22 cellular contexts compared by ENCODE assay signal in the genomic region with DNA sequence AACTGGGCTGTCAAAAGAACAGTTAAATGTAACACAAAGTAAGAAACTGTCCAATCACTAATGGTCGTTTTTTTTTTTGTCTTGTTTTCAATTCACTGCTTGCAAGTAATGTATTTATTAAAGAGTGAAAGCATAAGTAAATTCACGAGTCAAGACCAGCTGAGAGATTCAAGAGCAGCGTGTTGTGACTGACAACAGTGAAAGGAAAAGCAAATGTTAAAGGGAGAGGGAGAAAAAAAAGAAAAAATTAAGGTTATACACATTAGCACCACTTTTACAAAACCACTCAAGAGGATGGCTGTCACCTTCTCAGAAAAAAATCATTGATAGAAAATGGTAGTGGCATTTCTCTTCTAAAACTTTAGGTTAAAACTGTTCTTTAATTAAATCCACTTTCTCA. TPM values are rescaled to one million over a fixed set of nuclear protein-coding genes. Genes with fewer than 3 reads are reported as not detected.
DNase-seq lines count a peak whose midpoint lies in the region; ATAC-seq and TF ChIP-seq lines count a peak whose summit lies in the region.
"Had no signal": no experiment of that assay in that cellular context is flagged by ENCODE, and none has a peak within 500 bp of the region (broad histone marks: within the 10 kb centered on the region; RNA-seq: fewer than 3 reads in every experiment).

No MANE protein-coding gene starts in this region.

- H3K4me1 ChIP-seq in GM23248 (ENCODE audit: insufficient read depth) = peaks cover 28% of the 10 kb centered on the region
- no peaks in the 10 kb centered on the region for H3K4me1 ChIP-seq in PC-9 (replicated peaks; ENCODE audit: insufficient read depth)

- H3K36me3 Mint-ChIP-seq in T-helper 17 cell (ENCODE audit: low read depth) (peaks cover 2% of the 10 kb centered on the region), progenitor cell of endocrine pancreas (ENCODE audit: insufficient read depth) (peaks cover 8% of the 10 kb centered on the region)

- CTCF ChIA-PET in PC-9 (lab: Charles Lee) = no interaction called here
- CTCF ChIA-PET in HEK293T (lab: Yijun Ruan, JAX) = no interaction called here

- peaks cover 31% of the 10 kb centered on the region for H3K4me1 Mint-ChIP-seq in T-helper 17 cell
- peaks cover 24% of the 10 kb centered on the region for H3K4me1 Mint-ChIP-seq in progenitor cell of endocrine pancreas (ENCODE audit: low read depth)

- H3K36me3 ChIP-seq in GM23248 (ENCODE audit: low read depth) = peaks cover 7% of the 10 kb centered on the region; the same call in 1 of the 2 replicates
- H3K36me3 ChIP-seq in PC-9 (ENCODE audit: low read depth) = 0 out of 2 replicates have a peak, but pooled peaks cover 8% of the 10 kb centered on the region

- DNase-seq in GM23248 = no peak
- DNase-seq in T-helper 17 cell = no peak
- peak; percentile 12 for DNase-seq in fibroblast of peridontal ligament (ENCODE audit: extremely low read depth)
- no peak for DNase-seq in progenitor cell of endocrine pancreas (ENCODE audit: low spot score, unreplicated experiment)
- DNase-seq in NCI-H446 (lab: John Stamatoyannopoulos, UW) = no peak
- no peak for DNase-seq in PC-9
- DNase-seq in HEK293T (ENCODE audit: extremely low spot score) = no peak
- DNase-seq in stimulated activated CD4-positive, alpha-beta T cell treated with anti-CD3 and anti-CD28 coated beads, Interleukin-15, amount 100 ng/mL, for 24 hours = no peak
- DNase-seq: activated CD8-positive, alpha-beta T cell treated with anti-CD3 and anti-CD28 coated beads for 36 hours; COR-L47; cortex of kidney; kidney glomerular epithelial cell; MG63; naive thymus-derived CD8-positive, alpha-beta T cell; NCI-H146; NCI-H2171; SIG-M5; T-helper 2 cell; WERI-Rb-1 had no signal

- H3K9me2 ChIP-seq in GM23248 (ENCODE audit: insufficient read depth) = no peaks in the 10 kb centered on the region
- no peaks in the 10 kb centered on the region for H3K9me2 ChIP-seq in PC-9 (ENCODE audit: insufficient read depth)

- H3K4me2 ChIP-seq in GM23248 (ENCODE audit: unreplicated experiment) = no peak overlapping the region
- no peak overlapping the region for H3K4me2 ChIP-seq in PC-9

- TF ChIP-seq CTCF in progenitor cell of endocrine pancreas (IDR thresholded peaks at IDR 0.05; ENCODE audit: unreplicated experiment) = no peak
- no peak for TF ChIP-seq CTCF in PC-9 (conservative IDR thresholded peaks at IDR 0.05)

- H3K27me3 ChIP-seq in GM23248 (replicated peaks; ENCODE audit: insufficient read depth) = no peaks in the 10 kb centered on the region
- no peaks in the 10 kb centered on the region for H3K27me3 ChIP-seq in PC-9 (ENCODE audit: insufficient read depth, low read depth)
- H3K27me3 ChIP-seq: MG63, tibial nerve had no signal

- no peak overlapping the region for H2AFZ ChIP-seq in GM23248
- H2AFZ ChIP-seq in PC-9 = no peak overlapping the region

- no peaks in the 10 kb centered on the region for H3K9me3 Mint-ChIP-seq in progenitor cell of endocrine pancreas (ENCODE audit: low read depth)
- H3K9me3 Mint-ChIP-seq: activated CD8-positive, alpha-beta T cell treated with anti-CD3 and anti-CD28 coated beads for 36 hours; naive thymus-derived CD8-positive, alpha-beta T cell had no signal

- 0 out of 2 replicates have a peak overlapping the region, but pooled peaks have one; percentile 11 for H3K4me3 ChIP-seq in GM23248
- H3K4me3 ChIP-seq in PC-9 = no peak overlapping the region
- H3K4me3 ChIP-seq: MG63, tibial nerve had no signal

- in situ Hi-C loops in GM23248 (cut with MboI) = no loop called here

- H3K27me3 Mint-ChIP-seq in T-helper 17 cell (no peaks in the 10 kb centered on the region), progenitor cell of endocrine pancreas (no peaks in the 10 kb centered on the region)
- H3K27me3 Mint-ChIP-seq: activated CD8-positive, alpha-beta T cell treated with anti-CD3 and anti-CD28 coated beads for 36 hours; activated naive CD8-positive, alpha-beta T cell; naive thymus-derived CD8-positive, alpha-beta T cell had no signal

- H4K20me1 ChIP-seq in GM23248 (ENCODE audit: insufficient read depth) (no peaks in the 10 kb centered on the region), PC-9 (ENCODE audit: insufficient read depth) (peaks cover 40% of the 10 kb centered on the region)

- H3F3A ChIP-seq in GM23248 (ENCODE audit: insufficient read depth) = peaks cover 20% of the 10 kb centered on the region; the same call in 1 of the 2 replicates
- peaks cover 10% of the 10 kb centered on the region for H3F3A ChIP-seq in PC-9 (ENCODE audit: insufficient read depth, low read depth)

- intact Hi-C loops in PC-9 (cut with micrococcal nuclease; ENCODE audit: unreplicated experiment) = no loop called here

- POLR2A ChIA-PET in PC-9 (lab: Charles Lee; ENCODE audit: unreplicated experiment) = no interaction called here
- POLR2A ChIA-PET in HEK293T (lab: Yijun Ruan, JAX) = no interaction called here

- H3K4me3 Mint-ChIP-seq in T-helper 17 cell (peak overlapping the region; percentile 63), progenitor cell of endocrine pancreas (ENCODE audit: low read depth) (no peak overlapping the region)
- H3K4me3 Mint-ChIP-seq: activated CD8-positive, alpha-beta T cell treated with anti-CD3 and anti-CD28 coated beads for 36 hours; activated naive CD8-positive, alpha-beta T cell had no signal

- no peak overlapping the region for H3K27ac ChIP-seq in GM23248
- H3K27ac ChIP-seq in PC-9 = no peak overlapping the region
- H3K27ac ChIP-seq: HL-60, tibial nerve, WERI-Rb-1 had no signal

- BruUV-seq in PC-9 (replicated peaks; lab: Mats Ljungman, UMichigan) = no TSS peak

- no peak for ATAC-seq in T-helper 17 cell
- ATAC-seq: activated CD8-positive, alpha-beta T cell treated with anti-CD3 and anti-CD28 coated beads for 36 hours; naive thymus-derived CD8-positive, alpha-beta T cell had no signal

- H3K27ac Mint-ChIP-seq in T-helper 17 cell (peak overlapping the region; percentile 53), progenitor cell of endocrine pancreas (peak overlapping the region; percentile 94)
- H3K27ac Mint-ChIP-seq: activated CD8-positive, alpha-beta T cell treated with anti-CD3 and anti-CD28 coated beads for 36 hours had no signal

- no peak overlapping the region for H3K9ac ChIP-seq in GM23248

- no peaks in the 10 kb centered on the region for H3K9me3 ChIP-seq in GM23248 (ENCODE audit: low read depth)
- no peaks in the 10 kb centered on the region for H3K9me3 ChIP-seq in T-helper 17 cell (ENCODE audit: control insufficient read depth, low read length, poor library complexity, severe bottlenecking)
- no peaks in the 10 kb centered on the region for H3K9me3 ChIP-seq in PC-9 (ENCODE audit: insufficient read depth, low read depth)
- H3K9me3 ChIP-seq: MG63, tibial nerve had no signal

- H3K79me2 ChIP-seq in GM23248 (ENCODE audit: insufficient read depth) = peaks cover 90% of the 10 kb centered on the region
- peaks cover 55% of the 10 kb centered on the region for H3K79me2 ChIP-seq in PC-9 (ENCODE audit: low read depth)

- WGBS in GM23248 (ENCODE audit: low coverage in 1 of 2, low lambda C conversion rate in 2 of 2, missing lambda C conversion rate in 2 of 2), 2 experiments = 45 to 52% methylated on average over 3 of the region's 3 CpGs

TF ChIP-seq in HEK293T, 16 proteins besides CTCF, POLR2A, EP300 and RAD21:
- no peak for TF ChIP-seq LEF1 (IDR thresholded peaks at IDR 0.05; ENCODE audit: borderline replicate concordance)
- no peak for TF ChIP-seq L3MBTL2 (conservative IDR thresholded peaks at IDR 0.05)
- TF ChIP-seq HDGF (IDR thresholded peaks at IDR 0.05; ENCODE audit: borderline replicate concordance) = no peak
- TF ChIP-seq, protein P1, sequence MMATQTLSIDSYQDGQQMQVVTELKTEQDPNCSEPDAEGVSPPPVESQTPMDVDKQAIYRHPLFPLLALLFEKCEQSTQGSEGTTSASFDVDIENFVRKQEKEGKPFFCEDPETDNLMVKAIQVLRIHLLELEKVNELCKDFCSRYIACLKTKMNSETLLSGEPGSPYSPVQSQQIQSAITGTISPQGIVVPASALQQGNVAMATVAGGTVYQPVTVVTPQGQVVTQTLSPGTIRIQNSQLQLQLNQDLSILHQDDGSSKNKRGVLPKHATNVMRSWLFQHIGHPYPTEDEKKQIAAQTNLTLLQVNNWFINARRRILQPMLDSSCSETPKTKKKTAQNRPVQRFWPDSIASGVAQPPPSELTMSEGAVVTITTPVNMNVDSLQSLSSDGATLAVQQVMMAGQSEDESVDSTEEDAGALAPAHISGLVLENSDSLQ (IDR thresholded peaks at IDR 0.05) = no peak
- TF ChIP-seq ZNF384 (IDR thresholded peaks at IDR 0.05) = no peak
- TF ChIP-seq SUZ12 (IDR thresholded peaks at IDR 0.05) = no peak
- TF ChIP-seq NFRKB (IDR thresholded peaks at IDR 0.05) = no peak
- TF ChIP-seq FOXA1 (IDR thresholded peaks at IDR 0.05) = no peak
- no peak for TF ChIP-seq ELF4 (IDR thresholded peaks at IDR 0.05)
- TF ChIP-seq ARNT (IDR thresholded peaks at IDR 0.05) = no peak
- TF ChIP-seq SP1 (IDR thresholded peaks at IDR 0.05) = no peak
- no peak for TF ChIP-seq BHLHE40 (IDR thresholded peaks at IDR 0.05; ENCODE audit: borderline replicate concordance)
- TF ChIP-seq FOXK2 (IDR thresholded peaks at IDR 0.05) = no peak

RNA-seq across cellular contexts. Expression of a gene that starts 36.1 kb away (rescaled TPM):
- total RNA-seq in GM23248 (2014; rRNA removed; shearing (Covaris generic)) = 18.0 and 24.7 TPM in 2 replicates
- polyA plus RNA-seq in GM23248 (2016; fragmentation: Nextera tagmentation; extraction: Ambion mirVana) = 28.4 and 29.4 TPM in 2 replicates
- total RNA-seq in T-helper 17 cell (10 to 100 TPM; 63.4 to 79.6 TPM), progenitor cell of endocrine pancreas (70.9 and 76.5 TPM in 2 replicates), PC-9 (2021) (31.0 and 39.4 TPM in 2 replicates)
